8 cellular contexts compared by ENCODE assay signal in the genomic region with DNA sequence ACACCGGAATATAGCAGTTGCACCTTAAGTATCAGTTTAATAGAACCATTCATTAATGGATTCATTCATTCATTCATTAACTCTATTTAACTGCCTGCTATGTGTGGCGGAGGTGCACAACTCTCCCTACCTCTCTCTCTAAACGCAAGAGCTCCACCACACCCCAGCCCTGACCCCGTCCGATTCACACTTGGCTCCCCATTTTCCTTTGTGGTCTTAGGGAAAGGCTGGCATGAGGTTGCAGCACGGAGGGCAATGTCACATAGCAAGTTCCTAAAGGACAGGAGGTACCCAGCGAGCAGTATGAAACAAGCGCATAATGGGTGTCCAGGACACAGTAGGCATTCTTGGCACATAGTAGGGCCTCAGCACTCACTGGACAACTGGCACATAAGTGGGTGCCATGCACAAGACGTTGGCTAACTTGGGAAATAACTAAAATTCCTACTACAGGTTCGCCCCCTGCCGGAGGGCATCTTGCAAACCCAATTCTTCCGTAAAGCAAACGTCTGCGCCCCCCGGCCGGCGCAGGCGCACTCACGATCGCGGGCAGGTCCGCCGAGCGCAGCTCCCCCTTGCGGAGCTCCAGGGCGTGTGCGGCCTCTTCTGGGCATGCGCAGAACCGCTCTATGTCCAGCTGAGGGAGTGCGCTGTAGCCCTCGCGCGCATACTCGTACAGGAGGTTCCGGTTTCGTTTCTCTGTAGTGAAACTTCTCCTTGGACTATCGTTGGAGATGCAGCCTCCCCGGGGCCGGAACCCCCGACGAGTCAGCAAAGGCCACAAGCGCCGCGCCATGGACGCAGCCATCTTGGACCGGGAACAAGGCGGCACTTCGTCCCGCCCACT. TPM values are rescaled to one million over a fixed set of nuclear protein-coding genes. Genes with fewer than 3 reads are reported as not detected.
DNase-seq lines count a peak whose midpoint lies in the region; ATAC-seq, FAIRE-seq and TF ChIP-seq lines count a peak whose summit lies in the region.

A gene with protein sequence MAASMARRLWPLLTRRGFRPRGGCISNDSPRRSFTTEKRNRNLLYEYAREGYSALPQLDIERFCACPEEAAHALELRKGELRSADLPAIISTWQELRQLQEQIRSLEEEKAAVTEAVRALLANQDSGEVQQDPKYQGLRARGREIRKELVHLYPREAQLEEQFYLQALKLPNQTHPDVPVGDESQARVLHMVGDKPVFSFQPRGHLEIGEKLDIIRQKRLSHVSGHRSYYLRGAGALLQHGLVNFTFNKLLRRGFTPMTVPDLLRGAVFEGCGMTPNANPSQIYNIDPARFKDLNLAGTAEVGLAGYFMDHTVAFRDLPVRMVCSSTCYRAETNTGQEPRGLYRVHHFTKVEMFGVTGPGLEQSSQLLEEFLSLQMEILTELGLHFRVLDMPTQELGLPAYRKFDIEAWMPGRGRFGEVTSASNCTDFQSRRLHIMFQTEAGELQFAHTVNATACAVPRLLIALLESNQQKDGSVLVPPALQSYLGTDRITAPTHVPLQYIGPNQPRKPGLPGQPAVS (minus strand): TSS at position 835 of the 847 bp plus-strand sequence. CDS start 27 bp downstream, at position 808.

- no peak for TF ChIP-seq POLR2A in transverse colon (IDR thresholded peaks at IDR 0.05)

- TF ChIP-seq CTCF in GM12873 (IDR thresholded peaks at IDR 0.05; ENCODE audit: insufficient read depth, low read depth, low read length, missing control alignments) (peak; percentile 99), SU-DHL-6 (IDR thresholded peaks at IDR 0.05; ENCODE audit: insufficient read depth, low read length, poor library complexity, severe bottlenecking) (peak; percentile 100), pancreas (IDR thresholded peaks at IDR 0.05) (peak; percentile 98 to 100 (median 98)), transverse colon (IDR thresholded peaks at IDR 0.05) (peak; percentile 97 to 99 (median 99))

- in situ Hi-C loops in transverse colon (cut with MboI; ENCODE audit: low pct_ligation_motif_present in 1 of 4, low pct_unique_long_range_greater_than_20kb in 1 of 4, low sequenced_read_pairs in 3 of 4): loop anchor here in 3 of 4 donors (25.0 kb wide), 2 partner anchors 393 to 518 kb away; partner anchors contain the start of gene FAM98C (in 2 of the 3)

- H3F3A ChIP-seq in SU-DHL-6 (ENCODE audit: insufficient read depth): no peaks in the 10 kb centered on the region

- ATAC-seq in HG02798 (IDR thresholded peaks at IDR 0.05; ENCODE audit: poor library complexity, unreplicated experiment) (peak; percentile 85), Right ventricle myocardium superior (ENCODE audit: poor library complexity) (peak; percentile 94), pancreas (peak; percentile 85 to 96 (median 86))

- H4K20me1 ChIP-seq in SU-DHL-6 (ENCODE audit: low read depth, low read length): no peaks in the 10 kb centered on the region

- FAIRE-seq in pancreas (lab: Jason Lieb, UNC): no peak

- H3K27me3 ChIP-seq in SU-DHL-6 (ENCODE audit: low read length) (no peaks in the 10 kb centered on the region), pancreas (no peaks in the 10 kb centered on the region), transverse colon (no peaks in the 10 kb centered on the region)

- H3K9me3 ChIP-seq in SU-DHL-6 (ENCODE audit: insufficient read depth, low read length) (peaks cover 6% of the 10 kb centered on the region; the same call in 1 of the 2 replicates), pancreas (no peaks in the 10 kb centered on the region), transverse colon (no peaks in the 10 kb centered on the region)

- H2AFZ ChIP-seq in SU-DHL-6 (ENCODE audit: low read depth, low read length, severe bottlenecking): peak within 1 kb of the TSS; percentile 66

- H3K4me1 ChIP-seq in pancreas (peaks cover 4 to 13% (median 7%) of the 10 kb centered on the region in 3 donors), transverse colon (peaks cover 7 to 19% (median 13%) of the 10 kb centered on the region in 4 donors)

- peak within 1 kb of the TSS; percentile 72 for H3K4me2 ChIP-seq in SU-DHL-6 (ENCODE audit: low read depth, low read length, poor library complexity, severe bottlenecking)

- no peaks in the 10 kb centered on the region for H3K9me2 ChIP-seq in SU-DHL-6 (replicated peaks; ENCODE audit: insufficient read depth, low read length)

- DNase-seq in NCI-H1417 (lab: John Stamatoyannopoulos, UW) (peak; percentile 94 to 98 (median 97)), Right ventricle myocardium superior (peak; percentile 95), pancreas (peak; percentile 86 to 98 (median 94)), transverse colon (peak; percentile 93)
- peak; percentile 69 for DNase-seq in activated naive CD8-positive, alpha-beta T cell treated with anti-CD3 and anti-CD28 coated beads, Interleukin-2, amount 50 U/mL, for 16 hours (ENCODE audit: low read depth, low spot score)

- 1 to 2% methylated on average over 49 of the region's 49 CpGs for WGBS in pancreas, 2 donors
- WGBS in transverse colon (ENCODE audit: low coverage in 1 of 2), 2 donors: 3 to 42% methylated on average over 2 to 35 of the region's 49 CpGs

- H3K36me3 ChIP-seq in SU-DHL-6 (ENCODE audit: low read length) (peaks cover 11% of the 10 kb centered on the region), pancreas (peaks cover 0 to 10% (median 0%) of the 10 kb centered on the region in 3 donors), transverse colon (peaks cover 0 to 5% (median 0%) of the 10 kb centered on the region in 4 donors)

- peak within 1 kb of the TSS; percentile 74 for H3K4me3 ChIP-seq in SU-DHL-6 (ENCODE audit: insufficient read depth, low read length, poor library complexity, severe bottlenecking)
- peak within 1 kb of the TSS; percentile 46 to 66 (median 55) for H3K4me3 ChIP-seq in pancreas
- peak within 1 kb of the TSS; percentile 55 to 83 (median 70) for H3K4me3 ChIP-seq in transverse colon

- no peak for TF ChIP-seq EP300 in transverse colon (IDR thresholded peaks at IDR 0.05; ENCODE audit: low read depth)

- intact Hi-C loops in Right ventricle myocardium superior (cut with DNase I): loop anchor here (10.0 kb wide), 2 partner anchors 315 to 525 kb away; partner anchors contain the start of genes EIF3K, FAM98C and MAP4K1
- intact Hi-C loops in pancreas (cut with DNase I): loop anchor here in 1 of 3 donors (10.0 kb wide), 1 partner anchor 415 kb away; no protein-coding TSS in a partner anchor
- intact Hi-C loops in transverse colon (cut with DNase I; ENCODE audit: low total_unique reads): no loop called here

- peak within 1 kb of the TSS; percentile 72 for H3K9ac ChIP-seq in SU-DHL-6 (ENCODE audit: low read length)

- H3K27ac ChIP-seq in SU-DHL-6 (ENCODE audit: low read depth, low read length) (peak within 1 kb of the TSS; percentile 86), pancreas (peak within 1 kb of the TSS; percentile 49 to 93 (median 87)), transverse colon (peak within 1 kb of the TSS; percentile 88 to 93 (median 90))

- H3K79me2 ChIP-seq in SU-DHL-6 (ENCODE audit: insufficient read depth, low read length): peaks cover 51% of the 10 kb centered on the region

RNA-seq across cellular contexts. Expression of the gene that starts here (rescaled TPM):
- total RNA-seq in Right ventricle myocardium superior: 14.5 TPM
- 10 to 100 TPM in 5 of 6 donors, 1 to 10 TPM in 1; 8.8 to 21.8 (median 14.0) TPM for total RNA-seq in pancreas
- polyA plus RNA-seq in pancreas: 10 to 100 TPM; 73.2 to 80.6 TPM
- total RNA-seq in transverse colon: 100 to 1,000 TPM in 1 of 4 donors, 10 to 100 TPM in 3; 21.4 to 186 (median 42.7) TPM

Comparison
In these comparisons a context has a peak if more than half of its experiments do, and no peak if none do; other contexts are left out.
1. Peak in every context shown above with its lines: DNase-seq, ATAC-seq, H3K4me3 ChIP-seq and H3K27ac ChIP-seq.